Comparison of ENCODE assay signal across 18 cellular contexts in genomic region chr7:150516956-150517355, GRCh38. TPM values are rescaled to one million over a fixed set of nuclear protein-coding genes. Genes with fewer than 3 reads are reported as not detected.
DNase-seq lines count a peak whose midpoint lies in the region; ATAC-seq and TF ChIP-seq lines count a peak whose summit lies in the region.
"Had no signal": no experiment of that assay in that cellular context is flagged by ENCODE, and none has a peak within 500 bp of the region (broad histone marks: within the 10 kb centered on the region; RNA-seq: fewer than 3 reads in every experiment).

No MANE protein-coding gene starts in this region.

- H3K27me3 ChIP-seq in gastroesophageal sphincter (no peaks in the 10 kb centered on the region), testis (no peaks in the 10 kb centered on the region)

- intact Hi-C loops in testis (cut with DNase I; ENCODE audit: low total_unique reads) (no loop called here), OCI-LY7 (cut with micrococcal nuclease; ENCODE audit: unreplicated experiment) (no loop called here)

- H3K27ac Mint-ChIP-seq in activated T-cell treated with anti-CD3 and anti-CD28 coated beads, Interleukin-2, amount 50 U/mL, for 24 hours: peak overlapping the region; percentile 96
- H3K27ac Mint-ChIP-seq in activated CD4-positive, alpha-beta memory T cell treated with anti-CD3 and anti-CD28 coated beads, Interleukin-2, amount 10 ng/mL, durations not matched to agents 7 days and 5 days: peak overlapping the region; percentile 100
- H3K27ac Mint-ChIP-seq: WTC11 had no signal

- TF ChIP-seq POLR2A in gastroesophageal sphincter (IDR thresholded peaks at IDR 0.05): no peak
- TF ChIP-seq POLR2A in testis (IDR thresholded peaks at IDR 0.05): no peak

- no peaks in the 10 kb centered on the region for H3K9me3 Mint-ChIP-seq in activated T-cell treated with anti-CD3 and anti-CD28 coated beads, Interleukin-2, amount 50 U/mL, for 24 hours
- H3K9me3 Mint-ChIP-seq in activated CD4-positive, alpha-beta memory T cell treated with anti-CD3 and anti-CD28 coated beads, Interleukin-2, amount 10 ng/mL, durations not matched to agents 7 days and 5 days: peaks cover 1% of the 10 kb centered on the region
- H3K9me3 Mint-ChIP-seq: WTC11 had no signal

- no peak for TF ChIP-seq EP300 in gastroesophageal sphincter (IDR thresholded peaks at IDR 0.05)

- H3K4me3 Mint-ChIP-seq in activated T-cell treated with anti-CD3 and anti-CD28 coated beads, Interleukin-2, amount 50 U/mL, for 24 hours: peak overlapping the region; percentile 93
- peak overlapping the region; percentile 100 for H3K4me3 Mint-ChIP-seq in activated CD4-positive, alpha-beta memory T cell treated with anti-CD3 and anti-CD28 coated beads, Interleukin-2, amount 10 ng/mL, durations not matched to agents 7 days and 5 days
- H3K4me3 Mint-ChIP-seq: WTC11 had no signal

- H3K4me3 ChIP-seq in gastroesophageal sphincter (peak overlapping the region; percentile 39 to 49), testis (peak overlapping the region; percentile 3 to 34), OCI-LY7 (ENCODE audit: low read depth, low read length, poor library complexity, severe bottlenecking) (no peak overlapping the region)
- H3K4me3 ChIP-seq: SK-N-MC had no signal

- CTCF ChIA-PET in activated CD4-positive, alpha-beta memory T cell treated with anti-CD3 and anti-CD28 coated beads, Interleukin-2, amount 10 ng/mL, durations not matched to agents 7 days and 5 days (lab: Charles Lee): interaction anchor here (12.3 kb wide), 1 partner anchor 66 kb away, joined by 158 read pairs; the partner anchor contains the start of gene GIMAP8
- CTCF ChIA-PET in OCI-LY7 (lab: Charles Lee; ENCODE audit: unreplicated experiment): no interaction called here

- no peaks in the 10 kb centered on the region for H3K79me2 ChIP-seq in OCI-LY7 (ENCODE audit: insufficient read depth, low read depth, low read length)

- H3K4me2 ChIP-seq in OCI-LY7 (ENCODE audit: low read length): no peak overlapping the region
- H3K4me2 ChIP-seq: KMS-11 had no signal

- H3K27ac ChIP-seq in gastroesophageal sphincter: peak overlapping the region in 2 of 4 donors; percentile 50 to 73
- H3K27ac ChIP-seq in testis: no peak overlapping the region
- no peak overlapping the region for H3K27ac ChIP-seq in OCI-LY7 (ENCODE audit: low read depth, low read length, poor library complexity, severe bottlenecking)
- H3K27ac ChIP-seq: KMS-11, SK-N-MC had no signal

- no peak for ATAC-seq in gastroesophageal sphincter
- no peak for ATAC-seq in HG02610 (IDR thresholded peaks at IDR 0.05; ENCODE audit: unreplicated experiment)
- ATAC-seq: WTC11 had no signal

- H3K4me1 ChIP-seq in gastroesophageal sphincter (no peaks in the 10 kb centered on the region), testis (no peaks in the 10 kb centered on the region), OCI-LY7 (ENCODE audit: insufficient read depth, low read length, poor library complexity, severe bottlenecking) (no peaks in the 10 kb centered on the region)

- peaks cover 44% of the 10 kb centered on the region for H3K36me3 Mint-ChIP-seq in activated T-cell treated with anti-CD3 and anti-CD28 coated beads, Interleukin-2, amount 50 U/mL, for 24 hours (ENCODE audit: low read depth)
- peaks cover 69% of the 10 kb centered on the region for H3K36me3 Mint-ChIP-seq in activated CD4-positive, alpha-beta memory T cell treated with anti-CD3 and anti-CD28 coated beads, Interleukin-2, amount 10 ng/mL, durations not matched to agents 7 days and 5 days (ENCODE audit: low read depth)
- H3K36me3 Mint-ChIP-seq: WTC11 had no signal

- H3K9me2 ChIP-seq in OCI-LY7 (ENCODE audit: insufficient read depth, low read length): no peaks in the 10 kb centered on the region

- H3K4me1 Mint-ChIP-seq in activated T-cell treated with anti-CD3 and anti-CD28 coated beads, Interleukin-2, amount 50 U/mL, for 24 hours (ENCODE audit: low read depth): peaks cover 60% of the 10 kb centered on the region
- peaks cover 51% of the 10 kb centered on the region for H3K4me1 Mint-ChIP-seq in activated CD4-positive, alpha-beta memory T cell treated with anti-CD3 and anti-CD28 coated beads, Interleukin-2, amount 10 ng/mL, durations not matched to agents 7 days and 5 days

- H3K9me3 ChIP-seq in gastroesophageal sphincter (no peaks in the 10 kb centered on the region), testis (no peaks in the 10 kb centered on the region), OCI-LY7 (ENCODE audit: low read length) (no peaks in the 10 kb centered on the region)

- H3K36me3 ChIP-seq in gastroesophageal sphincter (peaks cover 0 to 4% of the 10 kb centered on the region in 2 donors), testis (ENCODE audit: low read depth, missing control alignments) (no peaks in the 10 kb centered on the region), OCI-LY7 (ENCODE audit: insufficient read depth, low read length) (no peaks in the 10 kb centered on the region)

- H3K27me3 Mint-ChIP-seq in activated T-cell treated with anti-CD3 and anti-CD28 coated beads, Interleukin-2, amount 50 U/mL, for 24 hours: no peaks in the 10 kb centered on the region
- H3K27me3 Mint-ChIP-seq in activated CD4-positive, alpha-beta memory T cell treated with anti-CD3 and anti-CD28 coated beads, Interleukin-2, amount 10 ng/mL, durations not matched to agents 7 days and 5 days: no peaks in the 10 kb centered on the region

- H4K20me1 ChIP-seq in OCI-LY7 (ENCODE audit: insufficient read depth, low read length): no peaks in the 10 kb centered on the region

- no peak overlapping the region for H2AFZ ChIP-seq in OCI-LY7 (ENCODE audit: low read length)

- no peak for TF ChIP-seq CTCF in gastroesophageal sphincter (IDR thresholded peaks at IDR 0.05)
- TF ChIP-seq CTCF in testis (IDR thresholded peaks at IDR 0.05): no peak
- TF ChIP-seq CTCF in OCI-LY7 (conservative IDR thresholded peaks at IDR 0.05; ENCODE audit: low read length): no peak

- DNase-seq in activated T-cell treated with anti-CD3 and anti-CD28 coated beads, Interleukin-2, amount 50 U/mL, for 24 hours: no peak
- no peak for DNase-seq in activated T-cell treated with anti-CD3 and anti-CD28 coated beads, Interleukin-2, amount 50 U/mL, for 1 hour
- DNase-seq in activated CD4-positive, alpha-beta memory T cell treated with anti-CD3 and anti-CD28 coated beads, Interleukin-2, amount 10 ng/mL, durations not matched to agents 7 days and 5 days: no peak
- no peak for DNase-seq in testis
- no peak for DNase-seq in NCI-H2081 treated with DMSO at 0.1 percent for 48 hours (lab: John Stamatoyannopoulos, UW)
- DNase-seq in OCI-LY7 (ENCODE audit: low spot score): no peak
- DNase-seq: activated effector memory CD4-positive, alpha-beta T cell treated with anti-CD3 and anti-CD28 coated beads, Interleukin-2, amount 50 U/mL, for 16 hours; cerebellar nuclear complex; DMS153; NCI-H1694; NCI-H82; retina had no signal

- POLR2A ChIA-PET in activated CD4-positive, alpha-beta memory T cell treated with anti-CD3 and anti-CD28 coated beads, Interleukin-2, amount 10 ng/mL, durations not matched to agents 7 days and 5 days (lab: Charles Lee): interaction anchor here (1.1 to 12.3 kb wide), 11 partner anchors 9 to 239 kb away, joined by 3 to 396 read pairs (median 10); partner anchors contain the start of genes GIMAP4, GIMAP6 and GIMAP8
- POLR2A ChIA-PET in OCI-LY7 (lab: Charles Lee): no interaction called here

- BruUV-seq in OCI-LY7 (replicated peaks; lab: Mats Ljungman, UMichigan): no TSS peak

RNA-seq across cellular contexts. Expression of gene GIMAP7, which starts 2.3 kb away (rescaled TPM):
- 100 to 1,000 TPM; 169 to 171 TPM for total RNA-seq in activated CD4-positive, alpha-beta memory T cell treated with anti-CD3 and anti-CD28 coated beads, Interleukin-2, amount 10 ng/mL, durations not matched to agents 7 days and 5 days
- total RNA-seq in gastroesophageal sphincter (10 to 100 TPM in 3 of 4 donors, 1 to 10 TPM in 1; 5.1 to 30.0 (median 17.8) TPM), testis (1 to 10 TPM; 3.1 to 7.4 TPM), OCI-LY7 (2022) (not detected in 2 replicates)
- 3.4 TPM for polyA plus RNA-seq in testis (ENCODE audit: insufficient read depth, low read depth, low replicate concordance)
- total RNA-seq in OCI-LY7 (2014; rRNA removed; shearing (Covaris generic)): not detected in 2 replicates
- polyA plus RNA-seq: AG04450 had no signal

RNA-seq across cellular contexts. Expression of gene GIMAP4, which starts 50.2 kb away (rescaled TPM):
- total RNA-seq in activated CD4-positive, alpha-beta memory T cell treated with anti-CD3 and anti-CD28 coated beads, Interleukin-2, amount 10 ng/mL, durations not matched to agents 7 days and 5 days: 100 to 1,000 TPM; 277 to 282 TPM
- total RNA-seq in gastroesophageal sphincter (10 to 100 TPM in 3 of 4 donors, 1 to 10 TPM in 1; 6.7 to 42.1 (median 26.1) TPM), testis (1 to 10 TPM; 5.8 to 6.2 TPM), OCI-LY7 (2022) (not detected in 2 replicates)
- 13.3 TPM for polyA plus RNA-seq in testis (ENCODE audit: insufficient read depth, low read depth, low replicate concordance)
- not detected in 2 replicates for total RNA-seq in OCI-LY7 (2014; rRNA removed; shearing (Covaris generic))
- polyA plus RNA-seq: AG04450 had no signal

Comparison
In these comparisons a context has a peak if more than half of its experiments do, and no peak if none do; other contexts are left out.
1. RNA of gene GIMAP7, which starts 2.3 kb away (total RNA-seq): 169 to 171 TPM in activated CD4-positive, alpha-beta memory T cell treated with anti-CD3 and anti-CD28 coated beads, Interleukin-2, amount 10 ng/mL, durations not matched to agents 7 days and 5 days; 5.1 to 30.0 TPM in gastroesophageal sphincter, 3.1 to 7.4 TPM in testis and not detected in OCI-LY7; every median in the first group is over 4 times any median in the second.
2. RNA of gene GIMAP4, which starts 50.2 kb away (total RNA-seq): 277 to 282 TPM in activated CD4-positive, alpha-beta memory T cell treated with anti-CD3 and anti-CD28 coated beads, Interleukin-2, amount 10 ng/mL, durations not matched to agents 7 days and 5 days; 6.7 to 42.1 TPM in gastroesophageal sphincter, 5.8 to 6.2 TPM in testis and not detected in OCI-LY7; every median in the first group is over 4 times any median in the second.